25 cellular contexts compared by ENCODE assay signal in the genomic region with DNA sequence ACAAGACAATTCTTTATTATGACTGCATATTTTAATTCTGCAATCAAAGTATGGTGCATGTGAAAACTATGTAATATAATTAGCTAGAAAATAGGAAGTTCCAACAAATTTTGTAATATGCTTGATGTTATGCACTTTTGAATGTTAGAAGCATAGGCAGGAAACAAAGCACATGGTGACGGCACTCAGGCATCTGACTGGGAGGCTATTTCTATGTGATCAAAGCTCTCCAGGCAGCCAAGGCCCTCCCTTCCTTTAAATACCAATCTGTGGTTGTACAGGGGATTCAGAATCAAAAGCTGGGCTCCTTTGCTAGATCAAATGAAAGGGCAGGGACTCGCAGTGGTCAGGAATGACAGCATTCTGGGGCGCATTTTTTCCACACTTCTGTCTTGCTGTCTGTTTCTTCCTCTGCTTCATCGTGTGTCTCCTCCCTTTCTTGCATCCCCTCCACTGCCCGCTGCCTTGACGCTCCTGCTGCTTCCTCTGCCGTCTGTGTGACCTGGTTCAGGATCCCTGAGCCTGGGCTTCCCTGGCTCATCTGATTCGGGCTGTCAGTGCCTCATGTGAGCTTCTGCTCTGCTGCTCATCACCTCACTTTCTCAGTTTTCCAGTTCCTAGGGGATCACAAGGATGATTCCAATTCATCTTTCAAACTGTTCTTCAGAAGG. TPM values are rescaled to one million over a fixed set of nuclear protein-coding genes. Genes with fewer than 3 reads are reported as not detected.
DNase-seq lines count a peak whose midpoint lies in the region; ATAC-seq and TF ChIP-seq lines count a peak whose summit lies in the region.
"Had no signal": no experiment of that assay in that cellular context is flagged by ENCODE, and none has a peak within 500 bp of the region (broad histone marks: within the 10 kb centered on the region; RNA-seq: fewer than 3 reads in every experiment).

No MANE protein-coding gene starts in this region.

- H3K9me3 Mint-ChIP-seq in GM23338 = no peaks in the 10 kb centered on the region
- H3K9me3 Mint-ChIP-seq in mesothelial cell of epicardium = peaks cover 2% of the 10 kb centered on the region
- H3K9me3 Mint-ChIP-seq in activated CD4-positive, alpha-beta T cell treated with anti-CD3 and anti-CD28 coated beads for 36 hours (ENCODE audit: low read depth) = peaks cover 5% of the 10 kb centered on the region
- H3K9me3 Mint-ChIP-seq: central memory CD8-positive, alpha-beta T cell had no signal

- H3K36me3 ChIP-seq in GM23338 (ENCODE audit: insufficient read depth) = no peaks in the 10 kb centered on the region
- H3K36me3 ChIP-seq: suprapubic skin had no signal

- no peak overlapping the region; the same call in 1 of the 2 replicates for H3K27ac Mint-ChIP-seq in GM23338
- peak overlapping the region; percentile 12 for H3K27ac Mint-ChIP-seq in T-helper 17 cell
- peak overlapping the region; percentile 60 for H3K27ac Mint-ChIP-seq in mesothelial cell of epicardium
- H3K27ac Mint-ChIP-seq in activated CD4-positive, alpha-beta T cell treated with anti-CD3 and anti-CD28 coated beads for 36 hours = no peak overlapping the region
- H3K27ac Mint-ChIP-seq: activated CD8-positive, alpha-beta T cell treated with anti-CD3 and anti-CD28 coated beads, Interleukin-2, amount 10 ng/mL, durations not matched to agents 7 days and 5 days; activated naive CD8-positive, alpha-beta T cell treated with anti-CD3 and anti-CD28 coated beads, Interleukin-2, amount 10 ng/mL, durations not matched to agents 7 days and 5 days had no signal

- H3K27me3 Mint-ChIP-seq in GM23338 (ENCODE audit: insufficient read depth, low read depth, poor library complexity) (peaks cover 10% of the 10 kb centered on the region), T-helper 17 cell (no peaks in the 10 kb centered on the region), mesothelial cell of epicardium (ENCODE audit: low read depth) (no peaks in the 10 kb centered on the region)
- H3K27me3 Mint-ChIP-seq in activated CD4-positive, alpha-beta T cell treated with anti-CD3 and anti-CD28 coated beads for 36 hours = no peaks in the 10 kb centered on the region
- H3K27me3 Mint-ChIP-seq: activated naive CD8-positive, alpha-beta T cell treated with anti-CD3 and anti-CD28 coated beads, Interleukin-2, amount 10 ng/mL, durations not matched to agents 7 days and 5 days; central memory CD8-positive, alpha-beta T cell had no signal

- H3K9me2 ChIP-seq in GM23338 (ENCODE audit: insufficient read depth) = no peaks in the 10 kb centered on the region

- no peak overlapping the region for H3K4me3 Mint-ChIP-seq in GM23338
- H3K4me3 Mint-ChIP-seq in T-helper 17 cell = no peak overlapping the region
- H3K4me3 Mint-ChIP-seq in mesothelial cell of epicardium = no peak overlapping the region
- H3K4me3 Mint-ChIP-seq in activated CD4-positive, alpha-beta T cell treated with anti-CD3 and anti-CD28 coated beads for 36 hours = no peak overlapping the region
- H3K4me3 Mint-ChIP-seq: activated CD8-positive, alpha-beta T cell treated with anti-CD3 and anti-CD28 coated beads, Interleukin-2, amount 10 ng/mL, durations not matched to agents 7 days and 5 days; activated naive CD8-positive, alpha-beta T cell treated with anti-CD3 and anti-CD28 coated beads, Interleukin-2, amount 10 ng/mL, durations not matched to agents 7 days and 5 days; central memory CD8-positive, alpha-beta T cell had no signal

- peak; percentile 41 for ATAC-seq in GM23338
- ATAC-seq in T-helper 17 cell = no peak
- ATAC-seq in HG03175 (IDR thresholded peaks at IDR 0.05; ENCODE audit: unreplicated experiment) = no peak
- ATAC-seq in activated CD4-positive, alpha-beta T cell treated with anti-CD3 and anti-CD28 coated beads for 36 hours = no peak
- ATAC-seq: activated CD8-positive, alpha-beta T cell treated with anti-CD3 and anti-CD28 coated beads, Interleukin-2, amount 10 ng/mL, durations not matched to agents 7 days and 5 days; HCT116; mucosa of descending colon had no signal

- TF ChIP-seq CTCF in GM23338 (conservative IDR thresholded peaks at IDR 0.05; ENCODE audit: low read depth in 2 of 2) (no peak), mesothelial cell of epicardium (IDR thresholded peaks at IDR 0.05; ENCODE audit: unreplicated experiment) (no peak)

- H3K4me1 Mint-ChIP-seq in GM23338 (peaks cover 21% of the 10 kb centered on the region), T-helper 17 cell (no peaks in the 10 kb centered on the region), mesothelial cell of epicardium (peaks cover 8% of the 10 kb centered on the region)
- H3K4me1 Mint-ChIP-seq in activated CD4-positive, alpha-beta T cell treated with anti-CD3 and anti-CD28 coated beads for 36 hours = no peaks in the 10 kb centered on the region
- H3K4me1 Mint-ChIP-seq: central memory CD8-positive, alpha-beta T cell had no signal

- no peaks in the 10 kb centered on the region for H3F3A ChIP-seq in GM23338 (replicated peaks; ENCODE audit: low read depth)

- no peak overlapping the region for H3K4me2 ChIP-seq in GM23338
- H3K4me2 ChIP-seq: KMS-11 had no signal

- H3K4me1 ChIP-seq in GM23338 (ENCODE audit: insufficient read depth) = no peaks in the 10 kb centered on the region
- H3K4me1 ChIP-seq: suprapubic skin had no signal

- DNase-seq in AML-193 (lab: John Stamatoyannopoulos, UW) = peak; percentile 2 to 38
- DNase-seq in GM23338 (ENCODE audit: low spot score) = peak; percentile 4
- DNase-seq in T-helper 17 cell = no peak
- no peak for DNase-seq in mesothelial cell of epicardium (ENCODE audit: low spot score in 2 of 2, unreplicated experiment in 2 of 2)
- no peak for DNase-seq in NCI-H2107 (lab: John Stamatoyannopoulos, UW)
- no peak for DNase-seq in GOT3 (lab: John Stamatoyannopoulos, UW)
- DNase-seq in activated CD4-positive, alpha-beta T cell treated with anti-CD3 and anti-CD28 coated beads for 36 hours = no peak
- DNase-seq: ACHN; activated CD8-positive, alpha-beta T cell treated with anti-CD3 and anti-CD28 coated beads, Interleukin-2, amount 10 ng/mL, durations not matched to agents 7 days and 5 days; activated effector memory CD4-positive, alpha-beta T cell treated with Interleukin-2 at 50 U/mL for 16 hours; activated naive CD8-positive, alpha-beta T cell treated with anti-CD3 and anti-CD28 coated beads, Interleukin-2, amount 10 ng/mL, durations not matched to agents 7 days and 5 days; DMS53; GDM1; islet precursor cell; mucosa of descending colon; NCI-H526; stimulated activated CD4-positive, alpha-beta T cell treated with anti-CD3 and anti-CD28 coated beads, Interleukin-15, amount 100 ng/mL, for 24 hours; stimulated activated naive CD4-positive, alpha-beta T cell had no signal

- no peaks in the 10 kb centered on the region for H3K9me3 ChIP-seq in T-helper 17 cell (ENCODE audit: control insufficient read depth, low read length, poor library complexity, severe bottlenecking)
- H3K9me3 ChIP-seq: mucosa of descending colon, suprapubic skin had no signal

- H3K36me3 Mint-ChIP-seq in GM23338 (ENCODE audit: low read depth) = peaks cover 2% of the 10 kb centered on the region; the same call in 2 of the 3 replicates
- H3K36me3 Mint-ChIP-seq in T-helper 17 cell (ENCODE audit: low read depth) = no peaks in the 10 kb centered on the region
- H3K36me3 Mint-ChIP-seq in mesothelial cell of epicardium = peaks cover 9% of the 10 kb centered on the region
- peaks cover 13% of the 10 kb centered on the region for H3K36me3 Mint-ChIP-seq in activated CD4-positive, alpha-beta T cell treated with anti-CD3 and anti-CD28 coated beads for 36 hours (ENCODE audit: low read depth)

- H3K4me3 ChIP-seq in GM23338 = no peak overlapping the region
- H3K4me3 ChIP-seq: dorsolateral prefrontal cortex, lung, mucosa of descending colon, suprapubic skin had no signal

- no peaks in the 10 kb centered on the region for H3K79me2 ChIP-seq in GM23338 (replicated peaks; ENCODE audit: insufficient read depth)

- H3K27ac ChIP-seq in GM23338 (ENCODE audit: low read depth) = no peak overlapping the region
- H3K27ac ChIP-seq: dorsolateral prefrontal cortex, KMS-11, suprapubic skin had no signal

- no peak overlapping the region for H2AFZ ChIP-seq in GM23338

- CTCF ChIA-PET in activated CD4-positive, alpha-beta T cell treated with anti-CD3 and anti-CD28 coated beads for 36 hours (lab: Charles Lee) = no interaction called here

- H3K27me3 ChIP-seq in GM23338 (ENCODE audit: insufficient read depth) = no peaks in the 10 kb centered on the region
- H3K27me3 ChIP-seq: dorsolateral prefrontal cortex, suprapubic skin had no signal

- H4K20me1 ChIP-seq in GM23338 (replicated peaks; ENCODE audit: insufficient read depth) = no peaks in the 10 kb centered on the region

- intact Hi-C loops in activated CD4-positive, alpha-beta T cell treated with anti-CD3 and anti-CD28 coated beads for 36 hours (cut with DNase I, micrococcal nuclease) = no loop called here

- POLR2A ChIA-PET in activated CD4-positive, alpha-beta T cell treated with anti-CD3 and anti-CD28 coated beads for 36 hours (lab: Charles Lee) = no interaction called here

TF ChIP-seq in GM23338, 12 proteins besides CTCF, POLR2A, EP300 and RAD21 (continues in another document):
- no peak for TF ChIP-seq ZNF331 (CRISPR knock-in tag; IDR thresholded peaks at IDR 0.05; ENCODE audit: low read depth)

RNA-seq across cellular contexts. Expression of gene TMEM182, which starts 30.8 kb away (rescaled TPM):
- total RNA-seq in GM23338 (2014; rRNA removed; shearing (Covaris generic)) = 6.2 and 7.2 TPM in 2 replicates
- polyA plus RNA-seq in GM23338 (2016; fragmentation: Nextera tagmentation; extraction: Ambion mirVana) = 2.9 and 5.2 TPM in 2 replicates
- total RNA-seq in T-helper 17 cell (1 to 10 TPM; 1.8 to 2.9 TPM), mesothelial cell of epicardium (7.1 to 9.1 TPM (median 8.0 TPM) in 3 replicates)
- 1 to 10 TPM; 6.1 to 7.4 TPM for total RNA-seq in activated CD4-positive, alpha-beta T cell treated with anti-CD3 and anti-CD28 coated beads for 36 hours

Comparison
In these comparisons a context has a peak if more than half of its experiments do, and no peak if none do; other contexts are left out.
1. DNase-seq: peak in AML-193 (2 of 2) and GM23338 (single experiment); none in T-helper 17 cell (0 of 3), mesothelial cell of epicardium (0 of 2), NCI-H2107 (single experiment), GOT3 (single experiment) and activated CD4-positive, alpha-beta T cell treated with anti-CD3 and anti-CD28 coated beads for 36 hours (single experiment).
2. H3K27ac Mint-ChIP-seq: peak in T-helper 17 cell (single experiment) and mesothelial cell of epicardium (single experiment); none in GM23338 (single experiment) and activated CD4-positive, alpha-beta T cell treated with anti-CD3 and anti-CD28 coated beads for 36 hours (single experiment).